8 cellular contexts compared by ENCODE assay signal in the genomic region with DNA sequence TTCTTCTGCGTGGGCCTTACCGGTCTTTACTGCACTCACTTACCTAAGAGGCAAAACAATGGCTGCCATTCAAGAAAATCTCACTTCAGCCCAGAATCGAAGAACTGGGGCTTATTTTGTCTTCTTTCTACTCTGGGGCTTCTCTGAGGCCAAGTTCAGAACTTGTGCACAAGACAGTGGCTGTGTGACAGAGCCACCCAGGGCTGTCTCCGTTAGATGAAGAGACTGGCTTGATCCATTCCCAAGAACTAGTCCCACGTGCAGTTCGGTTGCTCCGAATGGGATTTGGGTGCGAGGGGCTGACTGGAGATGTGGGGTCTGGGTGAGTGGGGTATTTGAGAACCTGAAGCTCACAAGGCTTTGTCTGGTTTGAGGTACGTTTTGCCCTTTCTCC. TPM values are rescaled to one million over a fixed set of nuclear protein-coding genes. Genes with fewer than 3 reads are reported as not detected.
A peak's percentile ranks its signal among the peaks of the same experiment; 100 is the strongest.
DNase-seq lines count a peak whose midpoint lies in the region; TF ChIP-seq lines count a peak whose summit lies in the region.

No MANE protein-coding gene starts in this region.

- peaks cover 2% of the 10 kb centered on the region for H3K36me3 ChIP-seq in osteoblast (ENCODE audit: insufficient read depth, low read length)

- peaks cover 16% of the 10 kb centered on the region for H3K36me3 Mint-ChIP-seq in activated CD4-positive, alpha-beta T cell treated with anti-CD3 and anti-CD28 coated beads, Interleukin-2, amount 10 ng/mL, durations not matched to agents 7 days and 5 days (ENCODE audit: low read depth)
- peaks cover 13% of the 10 kb centered on the region for H3K36me3 Mint-ChIP-seq in T-helper 2 cell treated with Interferon-gamma antibody and Interleukin-4, amounts not matched to agents 5 μg/mL and 100 μg/mL, for 36 hours (ENCODE audit: low read depth)

- DNase-seq in activated CD4-positive, alpha-beta T cell treated with anti-CD3 and anti-CD28 coated beads, Interleukin-2, amount 10 ng/mL, durations not matched to agents 7 days and 5 days, result peak; percentile 11
- no peak for DNase-seq in activated CD4-positive, alpha-beta T cell treated with anti-CD3 and anti-CD28 coated beads, Interleukin-2, amount 50 U/mL, for 48 hours
- DNase-seq in T-helper 2 cell treated with Interferon-gamma antibody and Interleukin-4, amounts not matched to agents 5 μg/mL and 100 μg/mL, for 36 hours (ENCODE audit: low spot score), result no peak
- DNase-seq in fibroblast of the aortic adventitia (ENCODE audit: low read depth) (no peak), osteoblast (ENCODE audit: insufficient read length, low spot score, missing footprints) (no peak), RKO (ENCODE audit: low spot score) (no peak), OCI-M2 (lab: John Stamatoyannopoulos, UW; ENCODE audit: unreplicated experiment) (no peak)
- no peak for DNase-seq in stimulated activated CD4-positive, alpha-beta T cell treated with anti-CD3 and anti-CD28 coated beads, Interleukin-15, amount 100 ng/mL, for 24 hours

- peaks cover 5% of the 10 kb centered on the region for H4K20me1 ChIP-seq in osteoblast (ENCODE audit: insufficient read depth, low read length)

- peaks cover 30% of the 10 kb centered on the region for H3K4me1 Mint-ChIP-seq in activated CD4-positive, alpha-beta T cell treated with anti-CD3 and anti-CD28 coated beads, Interleukin-2, amount 10 ng/mL, durations not matched to agents 7 days and 5 days
- peaks cover 20% of the 10 kb centered on the region for H3K4me1 Mint-ChIP-seq in T-helper 2 cell treated with Interferon-gamma antibody and Interleukin-4, amounts not matched to agents 5 μg/mL and 100 μg/mL, for 36 hours (ENCODE audit: low read depth)

- H3K9me3 Mint-ChIP-seq in activated CD4-positive, alpha-beta T cell treated with anti-CD3 and anti-CD28 coated beads, Interleukin-2, amount 10 ng/mL, durations not matched to agents 7 days and 5 days, result peaks cover 2% of the 10 kb centered on the region
- no peaks in the 10 kb centered on the region for H3K9me3 Mint-ChIP-seq in T-helper 2 cell treated with Interferon-gamma antibody and Interleukin-4, amounts not matched to agents 5 μg/mL and 100 μg/mL, for 36 hours

- H3K27ac Mint-ChIP-seq in activated CD4-positive, alpha-beta T cell treated with anti-CD3 and anti-CD28 coated beads, Interleukin-2, amount 10 ng/mL, durations not matched to agents 7 days and 5 days, result peak overlapping the region; percentile 87
- peak overlapping the region; percentile 26 for H3K27ac Mint-ChIP-seq in T-helper 2 cell treated with Interferon-gamma antibody and Interleukin-4, amounts not matched to agents 5 μg/mL and 100 μg/mL, for 36 hours

- no peaks in the 10 kb centered on the region for H3K27me3 ChIP-seq in osteoblast (ENCODE audit: insufficient read depth, low read length)

- peaks cover 15% of the 10 kb centered on the region for H3K4me1 ChIP-seq in osteoblast (ENCODE audit: insufficient read depth, low read length)

- peak overlapping the region; percentile 77 for H3K4me2 ChIP-seq in osteoblast (ENCODE audit: insufficient read depth, low read length)

- POLR2A ChIA-PET in activated CD4-positive, alpha-beta T cell treated with anti-CD3 and anti-CD28 coated beads, Interleukin-2, amount 10 ng/mL, durations not matched to agents 7 days and 5 days (lab: Charles Lee), result interaction anchor here (0.6 to 1.1 kb wide), 3 partner anchors 13 to 218 kb away, joined by 6 read pairs; no protein-coding TSS in a partner anchor

- peak overlapping the region; percentile 83 for H3K27ac ChIP-seq in osteoblast (ENCODE audit: low read depth, low read length)

- CTCF ChIA-PET in activated CD4-positive, alpha-beta T cell treated with anti-CD3 and anti-CD28 coated beads, Interleukin-2, amount 10 ng/mL, durations not matched to agents 7 days and 5 days (lab: Charles Lee), result interaction anchor here (0.9 to 1.5 kb wide), 6 partner anchors 11 to 368 kb away, joined by 3 to 10 read pairs (median 4); no protein-coding TSS in a partner anchor

- H3K79me2 ChIP-seq in osteoblast (ENCODE audit: insufficient read depth, low read length), result peaks cover 48% of the 10 kb centered on the region

- TF ChIP-seq CTCF in fibroblast of the aortic adventitia (IDR thresholded peaks at IDR 0.05; ENCODE audit: insufficient read depth, low read length), result no peak
- no peak for TF ChIP-seq CTCF in osteoblast (IDR thresholded peaks at IDR 0.05; ENCODE audit: extremely low read depth, low read depth, low read length)

- peak overlapping the region; percentile 76 for H3K4me3 Mint-ChIP-seq in activated CD4-positive, alpha-beta T cell treated with anti-CD3 and anti-CD28 coated beads, Interleukin-2, amount 10 ng/mL, durations not matched to agents 7 days and 5 days
- H3K4me3 Mint-ChIP-seq in T-helper 2 cell treated with Interferon-gamma antibody and Interleukin-4, amounts not matched to agents 5 μg/mL and 100 μg/mL, for 36 hours, result peak overlapping the region; percentile 79

- H2AFZ ChIP-seq in osteoblast (ENCODE audit: low read length), result peak overlapping the region; percentile 90

- H3K4me3 ChIP-seq in fibroblast of the aortic adventitia (ENCODE audit: low read depth, low read length) (peak overlapping the region; percentile 87), osteoblast (ENCODE audit: insufficient read depth, low read length) (peak overlapping the region; percentile 89)

- no peaks in the 10 kb centered on the region for H3K9me3 ChIP-seq in osteoblast (ENCODE audit: low read depth, low read length)

- H3K27me3 Mint-ChIP-seq in activated CD4-positive, alpha-beta T cell treated with anti-CD3 and anti-CD28 coated beads, Interleukin-2, amount 10 ng/mL, durations not matched to agents 7 days and 5 days, result no peaks in the 10 kb centered on the region
- H3K27me3 Mint-ChIP-seq in T-helper 2 cell treated with Interferon-gamma antibody and Interleukin-4, amounts not matched to agents 5 μg/mL and 100 μg/mL, for 36 hours (ENCODE audit: low read depth), result no peaks in the 10 kb centered on the region

RNA-seq across cellular contexts. Expression of gene TCF12, which starts 0.8 kb away (rescaled TPM):
- 10 to 100 TPM; 50.9 to 60.8 TPM for total RNA-seq in activated CD4-positive, alpha-beta T cell treated with anti-CD3 and anti-CD28 coated beads, Interleukin-2, amount 10 ng/mL, durations not matched to agents 7 days and 5 days
- total RNA-seq in fibroblast of the aortic adventitia (ENCODE audit: low replicate concordance) (89.2 and 137 TPM in 2 replicates), osteoblast (82.2 and 86.5 TPM in 2 replicates)
